In the genomic region with DNA sequence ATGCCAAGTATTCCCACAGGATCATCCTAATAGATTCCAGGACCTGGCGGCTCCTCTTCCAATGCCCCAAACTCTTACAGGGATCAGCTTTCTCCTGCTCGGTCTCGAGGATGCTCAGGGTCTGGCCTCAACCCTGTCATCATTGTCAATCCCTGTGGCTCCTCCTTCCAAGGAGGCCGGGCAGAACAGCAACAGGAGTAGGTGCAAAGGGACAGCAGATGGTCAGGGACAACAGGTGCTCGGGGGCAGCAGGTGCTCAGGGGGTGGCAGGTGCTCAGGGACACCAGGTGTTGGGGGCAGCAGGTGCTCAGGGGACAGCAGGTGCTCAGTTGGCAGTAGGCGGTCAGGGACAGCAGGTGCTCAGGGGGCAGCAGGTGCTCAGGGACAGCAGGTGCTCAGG, we compare ENCODE assay signal across 21 cellular contexts.
"Had no signal": no experiment of that assay in that cellular context is flagged by ENCODE, and none has a peak within 500 bp of the region (broad histone marks: within the 10 kb centered on the region; RNA-seq: fewer than 3 reads in every experiment).

No MANE protein-coding gene starts in this region.

- H3K4me3 ChIP-seq: gastroesophageal sphincter, heart right ventricle, mucosa of descending colon, prostate gland, right atrium auricular region had no signal

- H3K27me3 ChIP-seq: brain microvascular endothelial cell, right atrium auricular region had no signal

- H3K36me3 ChIP-seq: brain microvascular endothelial cell, gastroesophageal sphincter, heart right ventricle, prostate gland, right atrium auricular region had no signal

- H3K27ac Mint-ChIP-seq: activated B cell treated with CpG ODN at 0.5 μM for 24 hours; activated CD8-positive, alpha-beta T cell treated with anti-CD3 and anti-CD28 coated beads for 36 hours; activated naive CD4-positive, alpha-beta T cell treated with anti-CD3 and anti-CD28 coated beads for 36 hours; activated T-helper 2 cell treated with anti-CD3 and anti-CD28 coated beads, Interferon-gamma antibody, Interleukin-2, Interleukin-4, amounts not matched to agents 10 μg/mL and 5 μg/mL and 100 μg/mL, durations not matched to agents 14 hours and 24 hours and 36 hours; immature natural killer cell; memory B cell had no signal

- H3K9me3 ChIP-seq: gastroesophageal sphincter, heart right ventricle, mucosa of descending colon, prostate gland, right atrium auricular region had no signal

- DNase-seq: activated B cell treated with CpG ODN at 0.5 μM for 24 hours; activated CD4-positive, alpha-beta T cell treated with anti-CD3 and anti-CD28 coated beads for 4 hours; activated CD8-positive, alpha-beta T cell treated with anti-CD3 and anti-CD28 coated beads for 36 hours; activated naive CD4-positive, alpha-beta T cell treated with anti-CD3 and anti-CD28 coated beads for 36 hours; activated T-cell treated with anti-CD3 and anti-CD28 coated beads, Interleukin-2, amount 50 U/mL, for 1 hour; brain microvascular endothelial cell; central memory CD4-positive, alpha-beta T cell; heart right ventricle; immature natural killer cell; mucosa of descending colon; naive B cell; stimulated activated CD4-positive, alpha-beta T cell treated with anti-CD3 and anti-CD28 coated beads, Interleukin-12 subunit alpha, Interleukin-12 subunit beta, amount 100 ng/mL, for 4 hours; stimulated activated CD4-positive, alpha-beta T cell treated with anti-CD3 and anti-CD28 coated beads, Interleukin-1b, Interleukin-23, amount 100 ng/mL, for 48 hours; stimulated activated CD8-positive, alpha-beta memory T cell treated with anti-CD3 and anti-CD28 coated beads, Interleukin-4, amount 100 ng/mL, for 48 hours; stimulated activated naive CD4-positive, alpha-beta T cell had no signal

- ATAC-seq: activated CD8-positive, alpha-beta T cell treated with anti-CD3 and anti-CD28 coated beads for 36 hours; gastroesophageal sphincter; heart right ventricle had no signal

- H3K4me3 Mint-ChIP-seq: activated B cell treated with CpG ODN at 0.5 μM for 24 hours; activated CD8-positive, alpha-beta T cell treated with anti-CD3 and anti-CD28 coated beads for 36 hours; activated naive CD4-positive, alpha-beta T cell treated with anti-CD3 and anti-CD28 coated beads for 36 hours; immature natural killer cell; memory B cell; naive B cell; neural crest cell had no signal

- H3K9me3 Mint-ChIP-seq: activated B cell treated with CpG ODN at 0.5 μM for 24 hours; activated CD8-positive, alpha-beta T cell treated with anti-CD3 and anti-CD28 coated beads for 36 hours; activated naive CD4-positive, alpha-beta T cell treated with anti-CD3 and anti-CD28 coated beads for 36 hours; activated T-helper 2 cell treated with anti-CD3 and anti-CD28 coated beads, Interferon-gamma antibody, Interleukin-2, Interleukin-4, amounts not matched to agents 10 μg/mL and 5 μg/mL and 100 μg/mL, durations not matched to agents 14 hours and 24 hours and 36 hours; immature natural killer cell; memory B cell; naive B cell; neural crest cell had no signal

- H3K27ac ChIP-seq: brain microvascular endothelial cell, gastroesophageal sphincter, heart right ventricle, prostate gland, right atrium auricular region had no signal

- H3K4me1 ChIP-seq: gastroesophageal sphincter, heart right ventricle, prostate gland, right atrium auricular region had no signal

- H3K36me3 Mint-ChIP-seq: immature natural killer cell, memory B cell, naive B cell had no signal

- H3K4me1 Mint-ChIP-seq: activated B cell treated with CpG ODN at 0.5 μM for 24 hours, immature natural killer cell, memory B cell, naive B cell had no signal
